ENCODE assay signal across 8 cellular contexts in genomic region chr11:118622376-118623290, GRCh38. TPM values are rescaled to one million over a fixed set of nuclear protein-coding genes. Genes with fewer than 3 reads are reported as not detected.
DNase-seq lines count a peak whose midpoint lies in the region; ATAC-seq and TF ChIP-seq lines count a peak whose summit lies in the region.

No MANE protein-coding gene starts in this region.

- H3K36me3 ChIP-seq in body of pancreas (replicated peaks in 1 of 2; ENCODE audit: insufficient read depth in 1 of 2, low read depth in 2 of 2) (no peaks in the 10 kb centered on the region), kidney epithelial cell (ENCODE audit: control insufficient read depth, insufficient read depth, low read length) (peaks cover 4% of the 10 kb centered on the region), thoracic aorta (peaks cover 27% of the 10 kb centered on the region)

- intact Hi-C loops in body of pancreas (cut with DNase I): no loop called here

- peak; percentile 27 for DNase-seq in CD1c-positive myeloid dendritic cell (ENCODE audit: extremely low spot score)
- DNase-seq in NCI-H2029 treated with DMSO at 0.1 percent for 48 hours (lab: John Stamatoyannopoulos, UW): peak; percentile 72
- peak in 2 of 4 donors; percentile 39 to 53 for DNase-seq in body of pancreas
- no peak for DNase-seq in kidney epithelial cell (ENCODE audit: low read depth)
- no peak for DNase-seq in thoracic aorta (ENCODE audit: low spot score)
- DNase-seq in activated T-cell treated with anti-CD3 and anti-CD28 coated beads, Interleukin-2, amount 50 U/mL, for 1 hour: no peak
- DNase-seq in activated CD4-positive, alpha-beta T cell treated with anti-CD3 and anti-CD28 coated beads for 4 hours: no peak
- no peak for DNase-seq in activated CD4-positive, CD25-positive, alpha-beta regulatory T cell treated with anti-CD3 and anti-CD28 coated beads, Interleukin-2, amount 50 U/mL, for 72 hours

- WGBS in body of pancreas, 2 donors: 45 to 63% methylated on average over 5 to 9 of the region's 9 CpGs

- TF ChIP-seq CTCF in body of pancreas (IDR thresholded peaks at IDR 0.05) (no peak), kidney epithelial cell (IDR thresholded peaks at IDR 0.05; ENCODE audit: insufficient read depth, low read length, poor library complexity, severe bottlenecking) (no peak), thoracic aorta (IDR thresholded peaks at IDR 0.05) (no peak)

- ATAC-seq in body of pancreas: peak; percentile 36
- peak; percentile 5 for ATAC-seq in thoracic aorta (ENCODE audit: insufficient number of reproducible peaks, low FRiP score, low read depth)

- no peak for TF ChIP-seq POLR2A in body of pancreas (IDR thresholded peaks at IDR 0.05)

- H3K27ac ChIP-seq in body of pancreas (peak overlapping the region; percentile 16 to 76 (median 41)), thoracic aorta (peak overlapping the region; percentile 89 to 98)

- H3K4me3 ChIP-seq in body of pancreas: no peak overlapping the region
- peak overlapping the region; percentile 54 for H3K4me3 ChIP-seq in kidney epithelial cell (ENCODE audit: low read depth, low read length)
- H3K4me3 ChIP-seq in thoracic aorta: peak overlapping the region; percentile 75

- H3K27me3 ChIP-seq in body of pancreas (no peaks in the 10 kb centered on the region), kidney epithelial cell (ENCODE audit: control insufficient read depth, insufficient read depth, low read length) (no peaks in the 10 kb centered on the region), thoracic aorta (replicated peaks; ENCODE audit: insufficient read depth) (no peaks in the 10 kb centered on the region)

- H3K9me3 ChIP-seq in body of pancreas (no peaks in the 10 kb centered on the region), thoracic aorta (no peaks in the 10 kb centered on the region)

- H3K4me1 ChIP-seq in body of pancreas (peaks cover 45% of the 10 kb centered on the region), thoracic aorta (ENCODE audit: control insufficient read depth in 1 of 2, low read depth in 2 of 2) (peaks cover 30 to 82% of the 10 kb centered on the region in 2 donors)

RNA-seq across cellular contexts. Expression of gene PHLDB1, which starts 15.2 kb away (rescaled TPM):
- total RNA-seq in body of pancreas (100 to 1,000 TPM in 1 of 2 donors, 10 to 100 TPM in 1; 71.9 to 166 TPM), kidney epithelial cell (99.0 and 107 TPM in 2 replicates), thoracic aorta (100 to 1,000 TPM; 206 to 377 TPM)

RNA-seq across cellular contexts. Expression of gene ARCN1, which starts 50.4 kb away (rescaled TPM):
- total RNA-seq in body of pancreas: 10 to 100 TPM; 49.8 to 64.3 TPM
- total RNA-seq in kidney epithelial cell: 122 and 127 TPM in 2 replicates
- total RNA-seq in thoracic aorta: 100 to 1,000 TPM; 116 to 125 TPM

RNA-seq across cellular contexts. Expression of gene TREH, which starts 56.8 kb away (rescaled TPM):
- total RNA-seq in body of pancreas: 1 to 10 TPM in 1 of 2 donors, not detected in 1; 2.0 TPM
- total RNA-seq in kidney epithelial cell: not detected in 2 replicates
- not detected for total RNA-seq in thoracic aorta

RNA-seq across cellular contexts. Expression of gene IFT46, which starts 56.9 kb away (rescaled TPM):
- 10 to 100 TPM; 17.1 to 24.6 TPM for total RNA-seq in body of pancreas
- total RNA-seq in kidney epithelial cell: 28.9 and 30.1 TPM in 2 replicates
- 10 to 100 TPM; 27.5 to 50.8 TPM for total RNA-seq in thoracic aorta

Comparison
In these comparisons a context has a peak if more than half of its experiments do, and no peak if none do; other contexts are left out.
1. DNase-seq: peak in CD1c-positive myeloid dendritic cell (single experiment) and NCI-H2029 treated with DMSO at 0.1 percent for 48 hours (single experiment); none in kidney epithelial cell (single experiment), thoracic aorta (single experiment), activated T-cell treated with anti-CD3 and anti-CD28 coated beads, Interleukin-2, amount 50 U/mL, for 1 hour (single experiment), activated CD4-positive, alpha-beta T cell treated with anti-CD3 and anti-CD28 coated beads for 4 hours (0 of 2) and activated CD4-positive, CD25-positive, alpha-beta regulatory T cell treated with anti-CD3 and anti-CD28 coated beads, Interleukin-2, amount 50 U/mL, for 72 hours (single experiment).
2. H3K4me3 ChIP-seq: peak in kidney epithelial cell (single experiment) and thoracic aorta (single experiment); none in body of pancreas (0 of 2).